1 cellular context compared by ENCODE assay signal in the genomic region with DNA sequence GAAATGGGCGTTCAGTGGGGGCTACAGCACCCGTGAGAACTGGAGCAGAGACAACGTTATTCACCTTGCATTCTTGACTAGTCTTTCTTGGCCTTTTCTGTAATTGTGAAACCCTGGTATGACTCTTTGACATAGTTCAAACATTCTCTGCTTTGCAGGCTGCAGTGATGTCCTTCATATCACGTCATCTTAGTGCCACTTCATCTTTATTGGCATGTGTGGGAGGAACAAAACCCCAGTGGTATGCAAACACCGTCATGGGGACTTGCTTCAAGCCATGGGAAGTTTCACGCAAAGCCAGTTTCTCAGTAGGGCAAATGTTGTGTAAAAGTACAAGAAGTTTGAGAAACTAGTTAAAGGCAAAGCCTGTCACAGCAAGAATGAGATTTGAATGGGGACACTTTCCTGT.
TF ChIP-seq lines count a peak whose summit lies in the region.

No MANE protein-coding gene starts in this region.

TF ChIP-seq in IMR-90, 13 proteins besides CTCF, POLR2A, EP300 and RAD21 (continued from another document):
- TF ChIP-seq, protein P1, sequence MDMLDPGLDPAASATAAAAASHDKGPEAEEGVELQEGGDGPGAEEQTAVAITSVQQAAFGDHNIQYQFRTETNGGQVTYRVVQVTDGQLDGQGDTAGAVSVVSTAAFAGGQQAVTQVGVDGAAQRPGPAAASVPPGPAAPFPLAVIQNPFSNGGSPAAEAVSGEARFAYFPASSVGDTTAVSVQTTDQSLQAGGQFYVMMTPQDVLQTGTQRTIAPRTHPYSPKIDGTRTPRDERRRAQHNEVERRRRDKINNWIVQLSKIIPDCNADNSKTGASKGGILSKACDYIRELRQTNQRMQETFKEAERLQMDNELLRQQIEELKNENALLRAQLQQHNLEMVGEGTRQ (IDR thresholded peaks at IDR 0.05; ENCODE audit: low read depth, low read length), result no peak
